Comparison of ENCODE assay signal across 2 cellular contexts in the genomic region with DNA sequence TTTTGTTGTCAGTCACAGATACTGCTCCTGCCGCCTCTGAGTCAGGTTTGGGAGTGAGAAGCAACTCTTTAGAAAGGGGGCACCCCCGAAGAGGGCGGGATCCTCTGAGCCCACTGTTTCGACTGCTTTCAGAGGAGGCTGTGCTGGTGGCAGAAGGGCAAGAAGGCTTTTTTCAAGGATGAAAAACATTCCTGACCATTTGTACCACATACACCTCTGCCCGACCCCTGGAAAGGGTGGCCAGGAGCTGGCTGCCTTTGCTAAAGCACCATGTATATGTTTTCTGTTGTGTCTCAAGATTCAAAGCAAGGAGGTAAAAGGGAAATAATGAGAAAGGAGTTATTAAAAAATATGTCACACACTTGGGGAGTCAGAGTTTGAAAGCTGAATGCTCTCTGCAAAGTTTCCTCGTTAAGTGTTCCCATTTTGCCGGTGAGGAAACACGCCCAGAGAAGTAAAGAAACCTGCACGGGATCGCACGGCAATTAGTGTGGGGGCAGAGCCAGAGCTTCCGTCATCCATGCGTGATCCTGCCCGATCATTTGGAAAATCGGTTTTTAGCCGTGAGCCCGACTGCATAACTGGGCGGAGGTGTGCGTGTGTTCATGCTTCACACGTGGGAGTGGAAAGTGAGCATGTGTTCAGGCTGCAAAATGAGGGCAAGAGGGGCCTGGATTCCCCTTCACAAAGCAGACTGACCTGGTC.
TF ChIP-seq lines count a peak whose summit lies in the region.

No MANE protein-coding gene starts in this region.

TF ChIP-seq in IMR-90, 13 proteins besides CTCF, POLR2A, EP300 and RAD21 (continued from another document):
- TF ChIP-seq, protein P1, sequence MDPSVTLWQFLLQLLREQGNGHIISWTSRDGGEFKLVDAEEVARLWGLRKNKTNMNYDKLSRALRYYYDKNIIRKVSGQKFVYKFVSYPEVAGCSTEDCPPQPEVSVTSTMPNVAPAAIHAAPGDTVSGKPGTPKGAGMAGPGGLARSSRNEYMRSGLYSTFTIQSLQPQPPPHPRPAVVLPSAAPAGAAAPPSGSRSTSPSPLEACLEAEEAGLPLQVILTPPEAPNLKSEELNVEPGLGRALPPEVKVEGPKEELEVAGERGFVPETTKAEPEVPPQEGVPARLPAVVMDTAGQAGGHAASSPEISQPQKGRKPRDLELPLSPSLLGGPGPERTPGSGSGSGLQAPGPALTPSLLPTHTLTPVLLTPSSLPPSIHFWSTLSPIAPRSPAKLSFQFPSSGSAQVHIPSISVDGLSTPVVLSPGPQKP (IDR thresholded peaks at IDR 0.05; ENCODE audit: borderline replicate concordance, low read depth, low read length) = no peak
- no peak for TF ChIP-seq MXI1 (IDR thresholded peaks at IDR 0.05; ENCODE audit: borderline replicate concordance, low read depth, low read length)
- no peak for TF ChIP-seq RCOR1 (IDR thresholded peaks at IDR 0.05; ENCODE audit: insufficient replicate concordance, low read length)
- TF ChIP-seq BHLHE40 (IDR thresholded peaks at IDR 0.05; ENCODE audit: low read depth, low read length) = no peak
- TF ChIP-seq, protein P2, sequence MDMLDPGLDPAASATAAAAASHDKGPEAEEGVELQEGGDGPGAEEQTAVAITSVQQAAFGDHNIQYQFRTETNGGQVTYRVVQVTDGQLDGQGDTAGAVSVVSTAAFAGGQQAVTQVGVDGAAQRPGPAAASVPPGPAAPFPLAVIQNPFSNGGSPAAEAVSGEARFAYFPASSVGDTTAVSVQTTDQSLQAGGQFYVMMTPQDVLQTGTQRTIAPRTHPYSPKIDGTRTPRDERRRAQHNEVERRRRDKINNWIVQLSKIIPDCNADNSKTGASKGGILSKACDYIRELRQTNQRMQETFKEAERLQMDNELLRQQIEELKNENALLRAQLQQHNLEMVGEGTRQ (IDR thresholded peaks at IDR 0.05; ENCODE audit: low read depth, low read length) = no peak
- TF ChIP-seq MAFK (IDR thresholded peaks at IDR 0.05; ENCODE audit: low read depth, low read length) = no peak
- TF ChIP-seq CEBPB (IDR thresholded peaks at IDR 0.05; ENCODE audit: low read depth, low read length) = no peak
- no peak for TF ChIP-seq CHD1 (IDR thresholded peaks at IDR 0.05; ENCODE audit: low read depth, low read length)

TF ChIP-seq in WTC11, 78 proteins besides CTCF, POLR2A, EP300 and RAD21:
- TF ChIP-seq, protein P3, sequence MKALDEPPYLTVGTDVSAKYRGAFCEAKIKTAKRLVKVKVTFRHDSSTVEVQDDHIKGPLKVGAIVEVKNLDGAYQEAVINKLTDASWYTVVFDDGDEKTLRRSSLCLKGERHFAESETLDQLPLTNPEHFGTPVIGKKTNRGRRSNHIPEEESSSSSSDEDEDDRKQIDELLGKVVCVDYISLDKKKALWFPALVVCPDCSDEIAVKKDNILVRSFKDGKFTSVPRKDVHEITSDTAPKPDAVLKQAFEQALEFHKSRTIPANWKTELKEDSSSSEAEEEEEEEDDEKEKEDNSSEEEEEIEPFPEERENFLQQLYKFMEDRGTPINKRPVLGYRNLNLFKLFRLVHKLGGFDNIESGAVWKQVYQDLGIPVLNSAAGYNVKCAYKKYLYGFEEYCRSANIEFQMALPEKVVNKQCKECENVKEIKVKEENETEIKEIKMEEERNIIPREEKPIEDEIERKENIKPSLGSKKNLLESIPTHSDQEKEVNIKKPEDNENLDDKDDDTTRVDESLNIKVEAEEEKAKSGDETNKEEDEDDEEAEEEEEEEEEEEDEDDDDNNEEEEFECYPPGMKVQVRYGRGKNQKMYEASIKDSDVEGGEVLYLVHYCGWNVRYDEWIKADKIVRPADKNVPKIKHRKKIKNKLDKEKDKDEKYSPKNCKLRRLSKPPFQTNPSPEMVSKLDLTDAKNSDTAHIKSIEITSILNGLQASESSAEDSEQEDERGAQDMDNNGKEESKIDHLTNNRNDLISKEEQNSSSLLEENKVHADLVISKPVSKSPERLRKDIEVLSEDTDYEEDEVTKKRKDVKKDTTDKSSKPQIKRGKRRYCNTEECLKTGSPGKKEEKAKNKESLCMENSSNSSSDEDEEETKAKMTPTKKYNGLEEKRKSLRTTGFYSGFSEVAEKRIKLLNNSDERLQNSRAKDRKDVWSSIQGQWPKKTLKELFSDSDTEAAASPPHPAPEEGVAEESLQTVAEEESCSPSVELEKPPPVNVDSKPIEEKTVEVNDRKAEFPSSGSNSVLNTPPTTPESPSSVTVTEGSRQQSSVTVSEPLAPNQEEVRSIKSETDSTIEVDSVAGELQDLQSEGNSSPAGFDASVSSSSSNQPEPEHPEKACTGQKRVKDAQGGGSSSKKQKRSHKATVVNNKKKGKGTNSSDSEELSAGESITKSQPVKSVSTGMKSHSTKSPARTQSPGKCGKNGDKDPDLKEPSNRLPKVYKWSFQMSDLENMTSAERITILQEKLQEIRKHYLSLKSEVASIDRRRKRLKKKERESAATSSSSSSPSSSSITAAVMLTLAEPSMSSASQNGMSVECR (CRISPR knock-in tag; IDR thresholded peaks at IDR 0.05; ENCODE audit: borderline replicate concordance) = no peak
- TF ChIP-seq TCF7 (CRISPR knock-in tag; IDR thresholded peaks at IDR 0.05; ENCODE audit: low read depth) (no peak), ZNF263 (CRISPR knock-in tag; IDR thresholded peaks at IDR 0.05; ENCODE audit: low read depth) (no peak), ZNF396 (CRISPR knock-in tag; IDR thresholded peaks at IDR 0.05; ENCODE audit: borderline replicate concordance) (no peak), CBFB (CRISPR knock-in tag; IDR thresholded peaks at IDR 0.05; ENCODE audit: low read depth) (no peak)
- TF ChIP-seq, protein P4, sequence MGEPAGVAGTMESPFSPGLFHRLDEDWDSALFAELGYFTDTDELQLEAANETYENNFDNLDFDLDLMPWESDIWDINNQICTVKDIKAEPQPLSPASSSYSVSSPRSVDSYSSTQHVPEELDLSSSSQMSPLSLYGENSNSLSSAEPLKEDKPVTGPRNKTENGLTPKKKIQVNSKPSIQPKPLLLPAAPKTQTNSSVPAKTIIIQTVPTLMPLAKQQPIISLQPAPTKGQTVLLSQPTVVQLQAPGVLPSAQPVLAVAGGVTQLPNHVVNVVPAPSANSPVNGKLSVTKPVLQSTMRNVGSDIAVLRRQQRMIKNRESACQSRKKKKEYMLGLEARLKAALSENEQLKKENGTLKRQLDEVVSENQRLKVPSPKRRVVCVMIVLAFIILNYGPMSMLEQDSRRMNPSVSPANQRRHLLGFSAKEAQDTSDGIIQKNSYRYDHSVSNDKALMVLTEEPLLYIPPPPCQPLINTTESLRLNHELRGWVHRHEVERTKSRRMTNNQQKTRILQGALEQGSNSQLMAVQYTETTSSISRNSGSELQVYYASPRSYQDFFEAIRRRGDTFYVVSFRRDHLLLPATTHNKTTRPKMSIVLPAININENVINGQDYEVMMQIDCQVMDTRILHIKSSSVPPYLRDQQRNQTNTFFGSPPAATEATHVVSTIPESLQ (CRISPR knock-in tag; IDR thresholded peaks at IDR 0.05) = no peak
- TF ChIP-seq, protein P5, sequence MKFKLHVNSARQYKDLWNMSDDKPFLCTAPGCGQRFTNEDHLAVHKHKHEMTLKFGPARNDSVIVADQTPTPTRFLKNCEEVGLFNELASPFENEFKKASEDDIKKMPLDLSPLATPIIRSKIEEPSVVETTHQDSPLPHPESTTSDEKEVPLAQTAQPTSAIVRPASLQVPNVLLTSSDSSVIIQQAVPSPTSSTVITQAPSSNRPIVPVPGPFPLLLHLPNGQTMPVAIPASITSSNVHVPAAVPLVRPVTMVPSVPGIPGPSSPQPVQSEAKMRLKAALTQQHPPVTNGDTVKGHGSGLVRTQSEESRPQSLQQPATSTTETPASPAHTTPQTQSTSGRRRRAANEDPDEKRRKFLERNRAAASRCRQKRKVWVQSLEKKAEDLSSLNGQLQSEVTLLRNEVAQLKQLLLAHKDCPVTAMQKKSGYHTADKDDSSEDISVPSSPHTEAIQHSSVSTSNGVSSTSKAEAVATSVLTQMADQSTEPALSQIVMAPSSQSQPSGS (CRISPR knock-in tag; IDR thresholded peaks at IDR 0.05; ENCODE audit: borderline replicate concordance, low read depth) = no peak
- TF ChIP-seq, protein P6, sequence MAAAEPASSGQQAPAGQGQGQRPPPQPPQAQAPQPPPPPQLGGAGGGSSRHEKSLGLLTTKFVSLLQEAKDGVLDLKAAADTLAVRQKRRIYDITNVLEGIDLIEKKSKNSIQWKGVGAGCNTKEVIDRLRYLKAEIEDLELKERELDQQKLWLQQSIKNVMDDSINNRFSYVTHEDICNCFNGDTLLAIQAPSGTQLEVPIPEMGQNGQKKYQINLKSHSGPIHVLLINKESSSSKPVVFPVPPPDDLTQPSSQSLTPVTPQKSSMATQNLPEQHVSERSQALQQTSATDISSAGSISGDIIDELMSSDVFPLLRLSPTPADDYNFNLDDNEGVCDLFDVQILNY (CRISPR knock-in tag; IDR thresholded peaks at IDR 0.05) = no peak
